23 cellular contexts compared by ENCODE assay signal in genomic region chr14:52235866-52236510, GRCh38. TPM values are rescaled to one million over a fixed set of nuclear protein-coding genes. Genes with fewer than 3 reads are reported as not detected.
DNase-seq lines count a peak whose midpoint lies in the region; ATAC-seq and TF ChIP-seq lines count a peak whose summit lies in the region.
"Had no signal": no experiment of that assay in that cellular context is flagged by ENCODE, and none has a peak within 500 bp of the region (broad histone marks: within the 10 kb centered on the region; RNA-seq: fewer than 3 reads in every experiment).

No MANE protein-coding gene starts in this region.

- no peaks in the 10 kb centered on the region for H3K36me3 Mint-ChIP-seq in GM23338 (ENCODE audit: low read depth)

- DNase-seq in GM23338 (ENCODE audit: low spot score) (no peak), amniotic epithelial cell (ENCODE audit: low read depth) (peak; percentile 40), medulla oblongata (ENCODE audit: extremely low spot score) (no peak), 8988T (no peak)
- no peak for DNase-seq in stimulated activated CD8-positive, alpha-beta memory T cell treated with anti-CD3 and anti-CD28 coated beads, Interleukin-4, amount 100 ng/mL, for 48 hours
- DNase-seq: CD4-positive, alpha-beta T cell; COR-L47; DND-41; Kasumi-1; MG63; NCI-H1417 treated with DMSO at 0.1 percent for 48 hours; NCI-H187; NCI-H2107; NCI-H446 treated with DMSO at 0.1 percent for 48 hours; NK-92 treated with Interleukin-12 subunit alpha and Interleukin-12 subunit beta, amount 100 ng/mL, for 24 hours; Peyer's patch had no signal

- no peaks in the 10 kb centered on the region for H3K27me3 Mint-ChIP-seq in GM23338 (ENCODE audit: insufficient read depth, low read depth, poor library complexity)
- H3K27me3 Mint-ChIP-seq: CD4-positive, alpha-beta T cell had no signal

- H3K9me3 Mint-ChIP-seq in GM23338 = no peaks in the 10 kb centered on the region
- H3K9me3 Mint-ChIP-seq: CD4-positive, alpha-beta T cell had no signal

- no peak overlapping the region for H3K4me3 ChIP-seq in BLaER1 treated with 17β-estradiol and CSF1 and Interleukin-3, amounts not matched to agents 10 nM and 100 nM
- no peak overlapping the region for H3K4me3 ChIP-seq in GM23338
- H3K4me3 ChIP-seq in neutrophil (ENCODE audit: low read depth in 1 of 2, low read length in 1 of 2) = peak overlapping the region; percentile 26 to 39
- H3K4me3 ChIP-seq: MG63, Peyer's patch had no signal

- TF ChIP-seq CTCF in GM23338 (conservative IDR thresholded peaks at IDR 0.05; ENCODE audit: low read depth in 2 of 2) (no peak), neutrophil (IDR thresholded peaks at IDR 0.05) (no peak)

- peak overlapping the region; percentile 83; the same call in 1 of the 2 replicates for H2AFZ ChIP-seq in GM23338

- ATAC-seq in GM23338 (no peak), HG02623 (IDR thresholded peaks at IDR 0.05; ENCODE audit: unreplicated experiment) (no peak)
- ATAC-seq: SK-N-SH treated with all-trans-retinoic acid at 6 μM for 48 hours had no signal

- no peaks in the 10 kb centered on the region for H4K20me1 ChIP-seq in BLaER1 treated with 17β-estradiol and CSF1 and Interleukin-3, amounts not matched to agents 10 nM and 100 nM
- H4K20me1 ChIP-seq in GM23338 (replicated peaks; ENCODE audit: insufficient read depth) = no peaks in the 10 kb centered on the region

- no peaks in the 10 kb centered on the region for H3K9me2 ChIP-seq in GM23338 (ENCODE audit: insufficient read depth)

- peaks cover 0 to 9% (median 0%) of the 10 kb centered on the region in 11 experiments; a peak in 2 of 22 replicates for H3K9me3 ChIP-seq in BLaER1 treated with 17β-estradiol and CSF1 and Interleukin-3, amounts not matched to agents 10 nM and 100 nM (replicated peaks in 1 of 11)
- H3K9me3 ChIP-seq in neutrophil = no peaks in the 10 kb centered on the region
- H3K9me3 ChIP-seq: MG63, Peyer's patch had no signal

- no peak overlapping the region for H3K27ac ChIP-seq in BLaER1 treated with 17β-estradiol and CSF1 and Interleukin-3, amounts not matched to agents 10 nM and 100 nM
- H3K27ac ChIP-seq in GM23338 (ENCODE audit: low read depth) (no peak overlapping the region), neutrophil (peak overlapping the region; percentile 79)
- H3K27ac ChIP-seq: Peyer's patch had no signal

- no peak overlapping the region for H3K9ac ChIP-seq in BLaER1 treated with 17β-estradiol and CSF1 and Interleukin-3, amounts not matched to agents 10 nM and 100 nM

- peaks cover 11 to 21% (median 14%) of the 10 kb centered on the region in 10 experiments; a peak in 19 of 20 replicates for H3K4me1 ChIP-seq in BLaER1 treated with 17β-estradiol and CSF1 and Interleukin-3, amounts not matched to agents 10 nM and 100 nM
- H3K4me1 ChIP-seq in GM23338 (ENCODE audit: insufficient read depth) (peaks cover 12% of the 10 kb centered on the region), neutrophil (ENCODE audit: control insufficient read depth in 1 of 2, insufficient read depth in 1 of 2, low read depth in 1 of 2, low read length in 1 of 2) (peaks cover 39 to 52% of the 10 kb centered on the region in 2 experiments)
- H3K4me1 ChIP-seq: Peyer's patch had no signal

- no peaks in the 10 kb centered on the region for H3K27me3 ChIP-seq in BLaER1 treated with 17β-estradiol and CSF1 and Interleukin-3, amounts not matched to agents 10 nM and 100 nM
- H3K27me3 ChIP-seq in GM23338 (ENCODE audit: insufficient read depth) = no peaks in the 10 kb centered on the region
- no peaks in the 10 kb centered on the region for H3K27me3 ChIP-seq in neutrophil
- H3K27me3 ChIP-seq: MG63, Peyer's patch had no signal

- peaks cover 25% of the 10 kb centered on the region for H3K4me1 Mint-ChIP-seq in GM23338

- peak overlapping the region in 8 of 11 experiments; percentile 29 to 44 (median 38); a peak in 8 of 22 replicates for H3K4me2 ChIP-seq in BLaER1 treated with 17β-estradiol and CSF1 and Interleukin-3, amounts not matched to agents 10 nM and 100 nM
- peak overlapping the region; percentile 43; the same call in 1 of the 2 replicates for H3K4me2 ChIP-seq in GM23338

- no peak overlapping the region for H3K4me3 Mint-ChIP-seq in GM23338
- H3K4me3 Mint-ChIP-seq: CD4-positive, alpha-beta T cell had no signal

- no peaks in the 10 kb centered on the region for H3K36me3 ChIP-seq in BLaER1 treated with 17β-estradiol and CSF1 and Interleukin-3, amounts not matched to agents 10 nM and 100 nM
- H3K36me3 ChIP-seq in GM23338 (ENCODE audit: insufficient read depth) = no peaks in the 10 kb centered on the region
- no peaks in the 10 kb centered on the region for H3K36me3 ChIP-seq in neutrophil
- H3K36me3 ChIP-seq: MG63, Peyer's patch had no signal

- no peaks in the 10 kb centered on the region for H3K79me2 ChIP-seq in GM23338 (replicated peaks; ENCODE audit: insufficient read depth)

- no peaks in the 10 kb centered on the region for H3F3A ChIP-seq in GM23338 (replicated peaks; ENCODE audit: low read depth)

- H3K27ac Mint-ChIP-seq in GM23338 = peak overlapping the region; percentile 29; the same call in 1 of the 2 replicates
- H3K27ac Mint-ChIP-seq: CD4-positive, alpha-beta T cell had no signal

TF ChIP-seq in GM23338, 12 proteins besides CTCF, POLR2A, EP300 and RAD21 (continues in another document):
- TF ChIP-seq EZH2 (IDR thresholded peaks at IDR 0.05; ENCODE audit: low read depth, unreplicated experiment) = no peak
- no peak for TF ChIP-seq EZH2phosphoT487 (IDR thresholded peaks at IDR 0.05; ENCODE audit: unreplicated experiment)
- TF ChIP-seq ZNF114 (CRISPR knock-in tag; IDR thresholded peaks at IDR 0.05) = no peak
- no peak for TF ChIP-seq STAT1 (IDR thresholded peaks at IDR 0.05; ENCODE audit: unreplicated experiment)
- TF ChIP-seq REST (IDR thresholded peaks at IDR 0.05; ENCODE audit: unreplicated experiment) = no peak
- no peak for TF ChIP-seq CREB1 (CRISPR knock-in tag; IDR thresholded peaks at IDR 0.05; ENCODE audit: low read depth)
- no peak for TF ChIP-seq NANOG (IDR thresholded peaks at IDR 0.05; ENCODE audit: borderline replicate concordance)

RNA-seq across cellular contexts. Expression of gene PTGDR, which starts 31.5 kb away (rescaled TPM):
- total RNA-seq in GM23338 (2014; rRNA removed; shearing (Covaris generic)) = 0.23 TPM in 1 of 2 replicates, not detected in the other
- polyA plus RNA-seq in GM23338 (2016; fragmentation: Nextera tagmentation; extraction: Ambion mirVana) = 0.06 TPM in 1 of 2 replicates, not detected in the other
- total RNA-seq: A673, G401 had no signal
- polyA plus RNA-seq: BJ had no signal

Comparison
In these comparisons a context has a peak if more than half of its experiments do, and no peak if none do; other contexts are left out.
1. H3K4me3 ChIP-seq: peak in neutrophil (2 of 2); none in BLaER1 treated with 17β-estradiol and CSF1 and Interleukin-3, amounts not matched to agents 10 nM and 100 nM (0 of 10) and GM23338 (single experiment).